8 cellular contexts compared by ENCODE assay signal in genomic region chr1:82452096-82452495, GRCh38.
"Had no signal": no experiment of that assay in that cellular context is flagged by ENCODE, and none has a peak within 500 bp of the region (broad histone marks: within the 10 kb centered on the region; RNA-seq: fewer than 3 reads in every experiment).

No MANE protein-coding gene starts in this region.

- ATAC-seq: GM12878 had no signal

- H3K4me3 ChIP-seq: GM12878 had no signal

- DNase-seq: GDM1, GF-D8 had no signal

- FAIRE-seq: G401.6, GM12878, GM12891, GM12892, GM18507, GM19239 had no signal
